1 cellular context compared by ENCODE assay signal in the genomic region with DNA sequence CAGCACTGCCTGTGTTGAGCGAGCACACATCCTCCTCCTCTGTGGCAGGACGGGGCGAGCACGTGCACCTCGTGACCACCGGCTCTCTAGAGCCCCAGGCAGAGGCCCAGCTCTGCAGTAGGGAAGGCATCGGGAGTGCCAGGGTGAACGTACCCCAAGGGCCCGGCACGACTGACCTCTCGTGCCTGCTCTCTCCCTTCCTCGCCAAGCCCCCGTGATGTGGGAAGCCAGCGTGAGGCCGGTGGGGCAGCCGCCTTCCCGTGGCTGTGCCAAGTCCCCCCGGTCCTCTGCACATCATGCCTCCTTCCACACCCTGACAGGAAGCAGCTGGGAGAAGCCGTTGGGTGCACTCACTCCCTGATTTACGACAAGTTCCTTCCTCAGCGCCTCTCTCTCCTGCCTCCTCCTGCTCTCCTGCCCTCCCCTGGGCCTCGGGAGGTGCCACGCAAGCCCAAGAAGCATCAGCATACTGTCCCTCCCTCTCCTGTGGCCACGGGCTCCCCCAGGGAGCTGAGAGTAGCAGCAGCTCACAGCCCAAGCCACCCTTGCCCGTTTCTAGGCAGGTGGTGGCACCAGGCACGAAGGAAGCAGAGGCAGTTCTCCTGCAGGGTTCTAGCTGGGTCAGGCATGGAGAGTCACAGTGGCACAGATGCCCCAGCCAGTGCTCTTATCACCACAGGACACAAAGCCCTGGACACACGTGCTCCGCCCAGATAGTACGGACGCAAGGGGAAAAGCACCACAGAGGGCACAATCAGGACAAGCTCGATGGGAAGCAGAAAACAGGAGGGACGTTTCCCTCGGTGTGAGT.
TF ChIP-seq lines count a peak whose summit lies in the region.

No MANE protein-coding gene starts in this region.

TF ChIP-seq in HepG2, 621 proteins besides CTCF, POLR2A, EP300 and RAD21 (continued from another document):
- TF ChIP-seq, protein P1, sequence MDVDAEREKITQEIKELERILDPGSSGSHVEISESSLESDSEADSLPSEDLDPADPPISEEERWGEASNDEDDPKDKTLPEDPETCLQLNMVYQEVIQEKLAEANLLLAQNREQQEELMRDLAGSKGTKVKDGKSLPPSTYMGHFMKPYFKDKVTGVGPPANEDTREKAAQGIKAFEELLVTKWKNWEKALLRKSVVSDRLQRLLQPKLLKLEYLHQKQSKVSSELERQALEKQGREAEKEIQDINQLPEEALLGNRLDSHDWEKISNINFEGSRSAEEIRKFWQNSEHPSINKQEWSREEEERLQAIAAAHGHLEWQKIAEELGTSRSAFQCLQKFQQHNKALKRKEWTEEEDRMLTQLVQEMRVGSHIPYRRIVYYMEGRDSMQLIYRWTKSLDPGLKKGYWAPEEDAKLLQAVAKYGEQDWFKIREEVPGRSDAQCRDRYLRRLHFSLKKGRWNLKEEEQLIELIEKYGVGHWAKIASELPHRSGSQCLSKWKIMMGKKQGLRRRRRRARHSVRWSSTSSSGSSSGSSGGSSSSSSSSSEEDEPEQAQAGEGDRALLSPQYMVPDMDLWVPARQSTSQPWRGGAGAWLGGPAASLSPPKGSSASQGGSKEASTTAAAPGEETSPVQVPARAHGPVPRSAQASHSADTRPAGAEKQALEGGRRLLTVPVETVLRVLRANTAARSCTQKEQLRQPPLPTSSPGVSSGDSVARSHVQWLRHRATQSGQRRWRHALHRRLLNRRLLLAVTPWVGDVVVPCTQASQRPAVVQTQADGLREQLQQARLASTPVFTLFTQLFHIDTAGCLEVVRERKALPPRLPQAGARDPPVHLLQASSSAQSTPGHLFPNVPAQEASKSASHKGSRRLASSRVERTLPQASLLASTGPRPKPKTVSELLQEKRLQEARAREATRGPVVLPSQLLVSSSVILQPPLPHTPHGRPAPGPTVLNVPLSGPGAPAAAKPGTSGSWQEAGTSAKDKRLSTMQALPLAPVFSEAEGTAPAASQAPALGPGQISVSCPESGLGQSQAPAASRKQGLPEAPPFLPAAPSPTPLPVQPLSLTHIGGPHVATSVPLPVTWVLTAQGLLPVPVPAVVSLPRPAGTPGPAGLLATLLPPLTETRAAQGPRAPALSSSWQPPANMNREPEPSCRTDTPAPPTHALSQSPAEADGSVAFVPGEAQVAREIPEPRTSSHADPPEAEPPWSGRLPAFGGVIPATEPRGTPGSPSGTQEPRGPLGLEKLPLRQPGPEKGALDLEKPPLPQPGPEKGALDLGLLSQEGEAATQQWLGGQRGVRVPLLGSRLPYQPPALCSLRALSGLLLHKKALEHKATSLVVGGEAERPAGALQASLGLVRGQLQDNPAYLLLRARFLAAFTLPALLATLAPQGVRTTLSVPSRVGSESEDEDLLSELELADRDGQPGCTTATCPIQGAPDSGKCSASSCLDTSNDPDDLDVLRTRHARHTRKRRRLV (CRISPR knock-in tag; IDR thresholded peaks at IDR 0.05) = no peak
